ENCODE assay signal across 8 cellular contexts in genomic region chr7:32941181-32941995, GRCh38. TPM values are rescaled to one million over a fixed set of nuclear protein-coding genes. Genes with fewer than 3 reads are reported as not detected.
DNase-seq lines count a peak whose midpoint lies in the region; ATAC-seq, FAIRE-seq and TF ChIP-seq lines count a peak whose summit lies in the region.

No MANE protein-coding gene starts in this region.

- no peaks in the 10 kb centered on the region for H4K20me1 ChIP-seq in OCI-LY3 (ENCODE audit: insufficient read depth, low read length)

- peak overlapping the region; percentile 69; the same call in 1 of the 2 replicates for H3K27ac ChIP-seq in OCI-LY3 (ENCODE audit: low read length)
- H3K27ac ChIP-seq in pancreas, result peak overlapping the region in 2 of 4 donors; percentile 95 to 96

- ATAC-seq in pancreas, result no peak
- no peak for ATAC-seq in GM21528 (IDR thresholded peaks at IDR 0.05; ENCODE audit: low FRiP score, unreplicated experiment)

- FAIRE-seq in pancreas (lab: Jason Lieb, UNC), result no peak

- H3K4me2 ChIP-seq in OCI-LY3 (ENCODE audit: low read length), result peak overlapping the region; percentile 82

- H3K9me3 ChIP-seq in OCI-LY3 (ENCODE audit: insufficient read depth, low read length), result no peaks in the 10 kb centered on the region
- no peaks in the 10 kb centered on the region for H3K9me3 ChIP-seq in pancreas

- H3K36me3 ChIP-seq in OCI-LY3 (replicated peaks; ENCODE audit: low read depth, low read length), result no peaks in the 10 kb centered on the region
- H3K36me3 ChIP-seq in pancreas, result no peaks in the 10 kb centered on the region

- intact Hi-C loops in pancreas (cut with DNase I), result loop anchor here in 1 of 3 donors (5.0 kb wide), 1 partner anchor 166 kb away; the partner anchor contains the start of gene RP9

- peak overlapping the region; percentile 90 for H3K9ac ChIP-seq in OCI-LY3 (ENCODE audit: low read length)

- peaks cover 21% of the 10 kb centered on the region for H3K79me2 ChIP-seq in OCI-LY3 (ENCODE audit: low read length)

- 33 to 36% methylated on average over 9 of the region's 9 CpGs for WGBS in pancreas, 2 donors

- no peak for TF ChIP-seq CTCF in OCI-LY3 (IDR thresholded peaks at IDR 0.05; ENCODE audit: low read depth, low read length)
- TF ChIP-seq CTCF in epithelial cell of proximal tubule (conservative IDR thresholded peaks at IDR 0.05; ENCODE audit: low read depth, low read length), result no peak
- no peak for TF ChIP-seq CTCF in pancreas (IDR thresholded peaks at IDR 0.05)

- H3K4me3 ChIP-seq in GM08714 (ENCODE audit: low read length) (peak overlapping the region; percentile 80), OCI-LY3 (ENCODE audit: low read length) (peak overlapping the region; percentile 97), epithelial cell of proximal tubule (ENCODE audit: low read depth, low read length) (peak overlapping the region; percentile 77), pancreas (peak overlapping the region; percentile 76 to 88 (median 87))

- peak overlapping the region; percentile 81 for H2AFZ ChIP-seq in OCI-LY3 (ENCODE audit: low read depth, low read length)

- H3K4me1 ChIP-seq in OCI-LY3 (ENCODE audit: low read length) (peaks cover 6% of the 10 kb centered on the region; the same call in 1 of the 2 replicates), pancreas (peaks cover 0 to 11% (median 6%) of the 10 kb centered on the region in 3 donors)

- H3K27me3 ChIP-seq in OCI-LY3 (ENCODE audit: low read depth, low read length) (no peaks in the 10 kb centered on the region), pancreas (no peaks in the 10 kb centered on the region)

- DNase-seq in epithelial cell of proximal tubule (ENCODE audit: low read depth) (no peak), pancreas (no peak), Kasumi-1 (lab: John Stamatoyannopoulos, UW) (no peak), AG20443 (ENCODE audit: low spot score) (no peak)
- no peak for DNase-seq in activated naive CD4-positive, alpha-beta T cell treated with Interleukin-2 at 50 U/mL for 16 hours

RNA-seq across cellular contexts. Expression of gene FKBP9, which starts 15.9 kb away (rescaled TPM):
- total RNA-seq in epithelial cell of proximal tubule, result 72.0 and 137 TPM in 2 replicates
- total RNA-seq in pancreas, result 10 to 100 TPM; 44.1 to 82.4 (median 54.8) TPM
- 10 to 100 TPM; 20.0 to 20.8 TPM for polyA plus RNA-seq in pancreas

RNA-seq across cellular contexts. Expression of gene KBTBD2, which starts 49.8 kb away (rescaled TPM):
- total RNA-seq in epithelial cell of proximal tubule (21.0 and 24.5 TPM in 2 replicates), pancreas (10 to 100 TPM in 2 of 6 donors, 1 to 10 TPM in 4; 6.4 to 18.1 (median 7.5) TPM)
- 10 to 100 TPM in 1 of 2 donors, 1 to 10 TPM in 1; 6.3 to 13.3 TPM for polyA plus RNA-seq in pancreas
